In genomic region chr9:108600896-108601295, GRCh38 we compare ENCODE assay signal across 34 cellular contexts.
"Had no signal": no experiment of that assay in that cellular context is flagged by ENCODE, and none has a peak within 500 bp of the region (broad histone marks: within the 10 kb centered on the region; RNA-seq: fewer than 3 reads in every experiment).

No MANE protein-coding gene starts in this region.

- DNase-seq: Karpas-422, Kasumi-1, MG63, MM.1S, MV-4-11, NCI-H1048, NCI-H1092, NCI-H1092 treated with DMSO at 0.1 percent for 48 hours, NCI-H1105, NCI-H1105 treated with DMSO at 0.1 percent for 48 hours, NCI-H1417, NCI-H1417 treated with DMSO at 0.1 percent for 48 hours, NCI-H1436, NCI-H1436 treated with DMSO at 0.1 percent for 48 hours, NCI-H146, NCI-H1694, NCI-H1694 treated with DMSO at 0.1 percent for 48 hours, NCI-H187, NCI-H187 treated with DMSO at 0.1 percent for 48 hours, NCI-H1930, NCI-H2029, NCI-H2029 treated with DMSO at 0.1 percent for 48 hours, NCI-H2081, NCI-H2081 treated with DMSO at 0.1 percent for 48 hours, NCI-H2107, NCI-H2171, NCI-H2171 treated with DMSO at 0.1 percent for 48 hours, NCI-H2227 treated with DMSO at 0.1 percent for 48 hours, NCI-H226, NCI-H345, NCI-H446, NCI-H446 treated with DMSO at 0.1 percent for 48 hours, NCI-H510A, NCI-H510A treated with DMSO at 0.1 percent for 48 hours had no signal

- H3K36me3 ChIP-seq: MG63 had no signal

- H3K9me3 ChIP-seq: MG63 had no signal

- H3K4me3 ChIP-seq: MG63 had no signal

- H3K27me3 ChIP-seq: MG63 had no signal
